In genomic region chr18:49112031-49112430, GRCh38 we compare ENCODE assay signal across 17 cellular contexts.
DNase-seq lines count a peak whose midpoint lies in the region; ATAC-seq and TF ChIP-seq lines count a peak whose summit lies in the region.
"Had no signal": no experiment of that assay in that cellular context is flagged by ENCODE, and none has a peak within 500 bp of the region (broad histone marks: within the 10 kb centered on the region; RNA-seq: fewer than 3 reads in every experiment).

No MANE protein-coding gene starts in this region.

- 78% methylated on average over 6 of the region's 6 CpGs for WGBS in smooth muscle cell (ENCODE audit: low lambda C conversion rate)

- H3K27ac ChIP-seq in GM23338 (ENCODE audit: low read depth): no peak overlapping the region
- peak overlapping the region; percentile 67 for H3K27ac ChIP-seq in smooth muscle cell (ENCODE audit: low read depth)
- H3K27ac ChIP-seq: BLaER1 treated with 17β-estradiol and CSF1 and Interleukin-3, amounts not matched to agents 10 nM and 100 nM had no signal

- peaks cover 34% of the 10 kb centered on the region for H3K9me3 Mint-ChIP-seq in GM23338
- H3K9me3 Mint-ChIP-seq in HFFc6: peaks cover 17% of the 10 kb centered on the region

- TF ChIP-seq CTCF in GM23338 (conservative IDR thresholded peaks at IDR 0.05; ENCODE audit: low read depth in 2 of 2) (no peak), choroid plexus epithelial cell (conservative IDR thresholded peaks at IDR 0.05; ENCODE audit: low read depth, low read length) (no peak), smooth muscle cell (IDR thresholded peaks at IDR 0.05; ENCODE audit: borderline replicate concordance, insufficient read depth, poor library complexity, severe bottlenecking) (no peak), HFFc6 (IDR thresholded peaks at IDR 0.05) (no peak)

- no peak overlapping the region for H3K4me3 Mint-ChIP-seq in GM23338
- no peak overlapping the region for H3K4me3 Mint-ChIP-seq in HFFc6
- H3K4me3 Mint-ChIP-seq: CD4-positive, CD25-positive, alpha-beta regulatory T cell had no signal

- peak; percentile 87 for ATAC-seq in GM23338
- ATAC-seq: HCT116 had no signal

- peaks cover 8% of the 10 kb centered on the region for H3K36me3 ChIP-seq in GM23338 (ENCODE audit: insufficient read depth)
- peaks cover 3% of the 10 kb centered on the region for H3K36me3 ChIP-seq in smooth muscle cell (ENCODE audit: low read depth)

- H3K9ac ChIP-seq in smooth muscle cell (ENCODE audit: low read depth): no peak overlapping the region
- H3K9ac ChIP-seq: BLaER1 treated with 17β-estradiol and CSF1 and Interleukin-3, amounts not matched to agents 10 nM and 100 nM had no signal

- H3K9me3 ChIP-seq in smooth muscle cell (replicated peaks; ENCODE audit: low read depth): no peaks in the 10 kb centered on the region

- H3F3A ChIP-seq in GM23338 (replicated peaks; ENCODE audit: low read depth) (no peaks in the 10 kb centered on the region), smooth muscle cell (ENCODE audit: low read depth) (no peaks in the 10 kb centered on the region)

- no peaks in the 10 kb centered on the region for H4K20me1 ChIP-seq in GM23338 (replicated peaks; ENCODE audit: insufficient read depth)
- peaks cover 3% of the 10 kb centered on the region for H4K20me1 ChIP-seq in smooth muscle cell (ENCODE audit: low read depth)
- H4K20me1 ChIP-seq: BLaER1 treated with 17β-estradiol and CSF1 and Interleukin-3, amounts not matched to agents 10 nM and 100 nM had no signal

- DNase-seq in GM23338 (ENCODE audit: low spot score) (peak; percentile 53), choroid plexus epithelial cell (ENCODE audit: low read depth) (peak; percentile 77), iPS-NIHi11 (ENCODE audit: low spot score) (peak; percentile 22), smooth muscle cell (lab: John Stamatoyannopoulos, UW; ENCODE audit: unreplicated experiment) (no peak), HFFc6 (no peak), COLO829 (ENCODE audit: low spot score) (no peak), NCI-H748 treated with DMSO at 0.1 percent for 48 hours (lab: John Stamatoyannopoulos, UW) (no peak)
- DNase-seq: 8988T, AML-193, DMS153, DMS79 treated with DMSO at 0.1 percent for 48 hours, EL, KG1 had no signal

- H3K27me3 ChIP-seq in GM23338 (ENCODE audit: insufficient read depth): no peaks in the 10 kb centered on the region
- no peaks in the 10 kb centered on the region for H3K27me3 ChIP-seq in smooth muscle cell (ENCODE audit: low read depth)
- H3K27me3 ChIP-seq: BLaER1 treated with 17β-estradiol and CSF1 and Interleukin-3, amounts not matched to agents 10 nM and 100 nM had no signal

- H3K36me3 Mint-ChIP-seq in GM23338 (ENCODE audit: low read depth): peaks cover 41% of the 10 kb centered on the region
- H3K36me3 Mint-ChIP-seq in HFFc6 (ENCODE audit: low read depth): peaks cover 32% of the 10 kb centered on the region

- peak overlapping the region; percentile 32; the same call in 1 of the 2 replicates for H3K4me2 ChIP-seq in GM23338
- no peak overlapping the region for H3K4me2 ChIP-seq in smooth muscle cell
- H3K4me2 ChIP-seq: BLaER1 treated with 17β-estradiol and CSF1 and Interleukin-3, amounts not matched to agents 10 nM and 100 nM had no signal

- H3K9me2 ChIP-seq in GM23338 (ENCODE audit: insufficient read depth): no peaks in the 10 kb centered on the region

- H3K4me1 Mint-ChIP-seq in GM23338 (peaks cover 16% of the 10 kb centered on the region), HFFc6 (ENCODE audit: low read depth) (peaks cover 11% of the 10 kb centered on the region)
- H3K4me1 Mint-ChIP-seq: IgD-negative memory B cell had no signal

- H3K4me1 ChIP-seq in GM23338 (ENCODE audit: insufficient read depth) (peaks cover 4% of the 10 kb centered on the region), smooth muscle cell (ENCODE audit: low read depth) (no peaks in the 10 kb centered on the region)
- H3K4me1 ChIP-seq: BLaER1 treated with 17β-estradiol and CSF1 and Interleukin-3, amounts not matched to agents 10 nM and 100 nM had no signal

- H3K27me3 Mint-ChIP-seq in GM23338 (ENCODE audit: insufficient read depth, low read depth, poor library complexity) (peaks cover 1% of the 10 kb centered on the region), HFFc6 (ENCODE audit: insufficient read depth) (no peaks in the 10 kb centered on the region)
- H3K27me3 Mint-ChIP-seq: CD4-positive, CD25-positive, alpha-beta regulatory T cell; IgD-negative memory B cell had no signal

- H3K4me3 ChIP-seq in GM23338: no peak overlapping the region
- H3K4me3 ChIP-seq in choroid plexus epithelial cell (ENCODE audit: low read depth, low read length): no peak overlapping the region
- H3K4me3 ChIP-seq in smooth muscle cell: no peak overlapping the region
- H3K4me3 ChIP-seq: BLaER1 treated with 17β-estradiol and CSF1 and Interleukin-3, amounts not matched to agents 10 nM and 100 nM had no signal

- H2AFZ ChIP-seq in GM23338 (no peak overlapping the region), smooth muscle cell (ENCODE audit: low read depth) (no peak overlapping the region)

- H3K27ac Mint-ChIP-seq in GM23338: no peak overlapping the region
- no peak overlapping the region for H3K27ac Mint-ChIP-seq in HFFc6
- H3K27ac Mint-ChIP-seq: CD4-positive, CD25-positive, alpha-beta regulatory T cell; IgD-negative memory B cell had no signal

- no peaks in the 10 kb centered on the region for H3K79me2 ChIP-seq in GM23338 (replicated peaks; ENCODE audit: insufficient read depth)
- H3K79me2 ChIP-seq in smooth muscle cell (ENCODE audit: low read depth): no peaks in the 10 kb centered on the region

TF ChIP-seq in GM23338, 12 proteins besides CTCF, POLR2A, EP300 and RAD21:
- TF ChIP-seq STAT1 (IDR thresholded peaks at IDR 0.05; ENCODE audit: unreplicated experiment) (no peak), POLR2AphosphoS5 (IDR thresholded peaks at IDR 0.05; ENCODE audit: low read depth) (no peak), ETS1 (IDR thresholded peaks at IDR 0.05) (no peak), JUNB (IDR thresholded peaks at IDR 0.05; ENCODE audit: unreplicated experiment) (no peak), NANOG (IDR thresholded peaks at IDR 0.05; ENCODE audit: borderline replicate concordance) (no peak), EZH2phosphoT487 (IDR thresholded peaks at IDR 0.05; ENCODE audit: unreplicated experiment) (no peak), ZNF114 (CRISPR knock-in tag; IDR thresholded peaks at IDR 0.05) (no peak), REST (IDR thresholded peaks at IDR 0.05; ENCODE audit: unreplicated experiment) (no peak)
TF ChIP-seq in GM23338: peak in this region for 0.

Comparison
In these comparisons a context has a peak if more than half of its experiments do, and no peak if none do; other contexts are left out.
1. DNase-seq: peak in GM23338 (single experiment), choroid plexus epithelial cell (single experiment) and iPS-NIHi11 (single experiment); none in smooth muscle cell (single experiment), HFFc6 (single experiment), COLO829 (single experiment) and NCI-H748 treated with DMSO at 0.1 percent for 48 hours (single experiment).